ENCODE assay signal across 1 cellular context in the genomic region with DNA sequence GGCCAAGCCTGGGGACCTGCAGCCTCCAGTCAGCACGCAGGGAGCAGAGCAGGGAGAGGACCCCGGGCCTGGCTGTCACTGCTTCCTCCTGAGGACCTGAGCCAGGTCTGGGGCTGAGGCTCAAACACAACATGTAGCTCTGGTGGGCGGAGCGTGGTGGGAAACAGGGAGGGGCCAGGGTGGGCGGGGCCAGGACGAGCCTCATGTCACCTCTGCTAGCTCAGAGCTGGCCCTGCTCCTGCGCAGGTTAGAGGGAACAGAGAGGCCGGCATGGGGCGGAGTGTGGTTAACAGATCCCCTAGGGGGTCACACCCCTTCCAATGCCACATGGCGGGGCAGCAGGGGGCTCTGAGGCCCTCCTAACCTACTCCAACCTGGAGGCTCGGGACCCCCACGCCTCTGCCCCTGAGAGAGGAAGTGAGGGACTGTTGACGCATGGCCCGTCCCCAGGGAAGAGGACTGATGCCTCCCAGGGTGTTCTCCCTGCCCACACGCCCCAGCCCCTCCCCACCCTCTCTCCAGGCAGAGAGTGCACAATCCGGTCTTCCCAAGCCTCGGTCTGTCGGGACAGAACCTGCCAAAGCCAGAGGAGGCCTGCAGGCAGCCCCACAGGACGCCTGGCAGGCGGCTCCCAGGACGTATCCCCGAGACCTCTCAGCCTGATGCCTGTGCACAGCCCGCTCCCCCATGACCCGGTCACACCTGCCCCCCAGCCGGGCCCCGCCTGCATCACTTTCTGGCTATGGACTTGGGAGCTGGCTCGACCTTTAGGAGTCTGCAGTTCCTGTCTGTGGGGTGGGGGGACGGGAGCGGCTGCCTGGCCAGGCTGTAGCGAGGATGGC.
TF ChIP-seq lines count a peak whose summit lies in the region.

No MANE protein-coding gene starts in this region.

TF ChIP-seq in K562, 482 proteins besides CTCF, POLR2A, EP300 and RAD21 (continued from another document and continues in another):
- TF ChIP-seq, protein P1, sequence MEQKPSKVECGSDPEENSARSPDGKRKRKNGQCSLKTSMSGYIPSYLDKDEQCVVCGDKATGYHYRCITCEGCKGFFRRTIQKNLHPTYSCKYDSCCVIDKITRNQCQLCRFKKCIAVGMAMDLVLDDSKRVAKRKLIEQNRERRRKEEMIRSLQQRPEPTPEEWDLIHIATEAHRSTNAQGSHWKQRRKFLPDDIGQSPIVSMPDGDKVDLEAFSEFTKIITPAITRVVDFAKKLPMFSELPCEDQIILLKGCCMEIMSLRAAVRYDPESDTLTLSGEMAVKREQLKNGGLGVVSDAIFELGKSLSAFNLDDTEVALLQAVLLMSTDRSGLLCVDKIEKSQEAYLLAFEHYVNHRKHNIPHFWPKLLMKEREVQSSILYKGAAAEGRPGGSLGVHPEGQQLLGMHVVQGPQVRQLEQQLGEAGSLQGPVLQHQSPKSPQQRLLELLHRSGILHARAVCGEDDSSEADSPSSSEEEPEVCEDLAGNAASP (IDR thresholded peaks at IDR 0.05), result no peak
- TF ChIP-seq KLF10 (CRISPR knock-in tag; IDR thresholded peaks at IDR 0.05) (no peak), PYGO2 (tag; IDR thresholded peaks at IDR 0.05) (no peak), CCAR2 (IDR thresholded peaks at IDR 0.05; ENCODE audit: low read depth, low read length) (no peak), MYNN (IDR thresholded peaks at IDR 0.05) (no peak), MYNN (CRISPR knock-in tag; IDR thresholded peaks at IDR 0.05) (no peak), KLF16 (IDR thresholded peaks at IDR 0.05) (no peak), TAF7 (tag; IDR thresholded peaks at IDR 0.05) (no peak), ZFP30 (CRISPR knock-in tag; IDR thresholded peaks at IDR 0.05; ENCODE audit: borderline replicate concordance) (no peak), ZNF511 (CRISPR knock-in tag; IDR thresholded peaks at IDR 0.05) (0 out of 2 replicates have a peak, but pooled peaks have one; percentile 2), GATAD2B (IDR thresholded peaks at IDR 0.05; ENCODE audit: borderline replicate concordance) (no peak), ATF1 (CRISPR knock-in tag; IDR thresholded peaks at IDR 0.05) (no peak), ATF1 (tag; IDR thresholded peaks at IDR 0.05) (no peak), CREM (IDR thresholded peaks at IDR 0.05; ENCODE audit: low read depth) (no peak), POLR2G (IDR thresholded peaks at IDR 0.05; ENCODE audit: low read depth, low read length) (peak; percentile 77), KAT8 (IDR thresholded peaks at IDR 0.05; ENCODE audit: low read depth) (no peak), TEAD2 (tag; IDR thresholded peaks at IDR 0.05) (no peak), HDAC2 (IDR thresholded peaks at IDR 0.05) (peak; percentile 77), PTBP1 (IDR thresholded peaks at IDR 0.05; ENCODE audit: low read depth, low read length) (no peak), ZSCAN32 (CRISPR knock-in tag; IDR thresholded peaks at IDR 0.05) (no peak), ASH1L (IDR thresholded peaks at IDR 0.05; ENCODE audit: borderline replicate concordance, low read depth, partially characterized antibody) (no peak), BRCA1 (IDR thresholded peaks at IDR 0.05) (no peak), BRCA1 (CRISPR knock-in tag; IDR thresholded peaks at IDR 0.05) (no peak), ZNF3 (CRISPR knock-in tag; IDR thresholded peaks at IDR 0.05) (no peak), CEBPZ (IDR thresholded peaks at IDR 0.05; ENCODE audit: borderline replicate concordance, low read depth, low read length) (no peak), CBFA2T3 (IDR thresholded peaks at IDR 0.05) (no peak), ZNF12 (CRISPR knock-in tag; IDR thresholded peaks at IDR 0.05) (no peak; the same call in 1 of the 2 replicates), NONO (IDR thresholded peaks at IDR 0.05; ENCODE audit: low read depth in 2 of 2, low read length in 1 of 2) (no peak), ARID1B (IDR thresholded peaks at IDR 0.05) (no peak), NCOA2 (IDR thresholded peaks at IDR 0.05; ENCODE audit: partially characterized antibody in 2 of 2) (no peak), SOX6 (IDR thresholded peaks at IDR 0.05) (no peak), EGR1 (conservative IDR thresholded peaks at IDR 0.05) (no peak), IRF2 (CRISPR knock-in tag; IDR thresholded peaks at IDR 0.05) (no peak), TRIM28 (IDR thresholded peaks at IDR 0.05) (no peak), EP400 (IDR thresholded peaks at IDR 0.05) (no peak), HIVEP1 (CRISPR knock-in tag; IDR thresholded peaks at IDR 0.05) (0 out of 2 replicates have a peak, but pooled peaks have one; percentile 7)
- TF ChIP-seq, protein P2, sequence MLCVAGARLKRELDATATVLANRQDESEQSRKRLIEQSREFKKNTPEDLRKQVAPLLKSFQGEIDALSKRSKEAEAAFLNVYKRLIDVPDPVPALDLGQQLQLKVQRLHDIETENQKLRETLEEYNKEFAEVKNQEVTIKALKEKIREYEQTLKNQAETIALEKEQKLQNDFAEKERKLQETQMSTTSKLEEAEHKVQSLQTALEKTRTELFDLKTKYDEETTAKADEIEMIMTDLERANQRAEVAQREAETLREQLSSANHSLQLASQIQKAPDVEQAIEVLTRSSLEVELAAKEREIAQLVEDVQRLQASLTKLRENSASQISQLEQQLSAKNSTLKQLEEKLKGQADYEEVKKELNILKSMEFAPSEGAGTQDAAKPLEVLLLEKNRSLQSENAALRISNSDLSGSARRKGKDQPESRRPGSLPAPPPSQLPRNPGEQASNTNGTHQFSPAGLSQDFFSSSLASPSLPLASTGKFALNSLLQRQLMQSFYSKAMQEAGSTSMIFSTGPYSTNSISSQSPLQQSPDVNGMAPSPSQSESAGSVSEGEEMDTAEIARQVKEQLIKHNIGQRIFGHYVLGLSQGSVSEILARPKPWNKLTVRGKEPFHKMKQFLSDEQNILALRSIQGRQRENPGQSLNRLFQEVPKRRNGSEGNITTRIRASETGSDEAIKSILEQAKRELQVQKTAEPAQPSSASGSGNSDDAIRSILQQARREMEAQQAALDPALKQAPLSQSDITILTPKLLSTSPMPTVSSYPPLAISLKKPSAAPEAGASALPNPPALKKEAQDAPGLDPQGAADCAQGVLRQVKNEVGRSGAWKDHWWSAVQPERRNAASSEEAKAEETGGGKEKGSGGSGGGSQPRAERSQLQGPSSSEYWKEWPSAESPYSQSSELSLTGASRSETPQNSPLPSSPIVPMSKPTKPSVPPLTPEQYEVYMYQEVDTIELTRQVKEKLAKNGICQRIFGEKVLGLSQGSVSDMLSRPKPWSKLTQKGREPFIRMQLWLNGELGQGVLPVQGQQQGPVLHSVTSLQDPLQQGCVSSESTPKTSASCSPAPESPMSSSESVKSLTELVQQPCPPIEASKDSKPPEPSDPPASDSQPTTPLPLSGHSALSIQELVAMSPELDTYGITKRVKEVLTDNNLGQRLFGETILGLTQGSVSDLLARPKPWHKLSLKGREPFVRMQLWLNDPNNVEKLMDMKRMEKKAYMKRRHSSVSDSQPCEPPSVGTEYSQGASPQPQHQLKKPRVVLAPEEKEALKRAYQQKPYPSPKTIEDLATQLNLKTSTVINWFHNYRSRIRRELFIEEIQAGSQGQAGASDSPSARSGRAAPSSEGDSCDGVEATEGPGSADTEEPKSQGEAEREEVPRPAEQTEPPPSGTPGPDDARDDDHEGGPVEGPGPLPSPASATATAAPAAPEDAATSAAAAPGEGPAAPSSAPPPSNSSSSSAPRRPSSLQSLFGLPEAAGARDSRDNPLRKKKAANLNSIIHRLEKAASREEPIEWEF (CRISPR knock-in tag; IDR thresholded peaks at IDR 0.05), result no peak
- TF ChIP-seq, protein P3, sequence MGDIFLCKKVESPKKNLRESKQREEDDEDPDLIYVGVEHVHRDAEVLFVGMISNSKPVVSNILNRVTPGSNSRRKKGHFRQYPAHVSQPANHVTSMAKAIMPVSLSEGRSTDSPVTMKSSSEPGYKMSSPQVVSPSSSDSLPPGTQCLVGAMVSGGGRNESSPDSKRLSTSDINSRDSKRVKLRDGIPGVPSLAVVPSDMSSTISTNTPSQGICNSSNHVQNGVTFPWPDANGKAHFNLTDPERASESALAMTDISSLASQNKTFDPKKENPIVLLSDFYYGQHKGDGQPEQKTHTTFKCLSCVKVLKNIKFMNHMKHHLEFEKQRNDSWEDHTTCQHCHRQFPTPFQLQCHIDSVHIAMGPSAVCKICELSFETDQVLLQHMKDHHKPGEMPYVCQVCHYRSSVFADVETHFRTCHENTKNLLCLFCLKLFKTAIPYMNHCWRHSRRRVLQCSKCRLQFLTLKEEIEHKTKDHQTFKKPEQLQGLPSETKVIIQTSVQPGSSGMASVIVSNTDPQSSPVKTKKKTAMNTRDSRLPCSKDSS (IDR thresholded peaks at IDR 0.05; ENCODE audit: low read depth, partially characterized antibody), result no peak
- TF ChIP-seq, protein P4, sequence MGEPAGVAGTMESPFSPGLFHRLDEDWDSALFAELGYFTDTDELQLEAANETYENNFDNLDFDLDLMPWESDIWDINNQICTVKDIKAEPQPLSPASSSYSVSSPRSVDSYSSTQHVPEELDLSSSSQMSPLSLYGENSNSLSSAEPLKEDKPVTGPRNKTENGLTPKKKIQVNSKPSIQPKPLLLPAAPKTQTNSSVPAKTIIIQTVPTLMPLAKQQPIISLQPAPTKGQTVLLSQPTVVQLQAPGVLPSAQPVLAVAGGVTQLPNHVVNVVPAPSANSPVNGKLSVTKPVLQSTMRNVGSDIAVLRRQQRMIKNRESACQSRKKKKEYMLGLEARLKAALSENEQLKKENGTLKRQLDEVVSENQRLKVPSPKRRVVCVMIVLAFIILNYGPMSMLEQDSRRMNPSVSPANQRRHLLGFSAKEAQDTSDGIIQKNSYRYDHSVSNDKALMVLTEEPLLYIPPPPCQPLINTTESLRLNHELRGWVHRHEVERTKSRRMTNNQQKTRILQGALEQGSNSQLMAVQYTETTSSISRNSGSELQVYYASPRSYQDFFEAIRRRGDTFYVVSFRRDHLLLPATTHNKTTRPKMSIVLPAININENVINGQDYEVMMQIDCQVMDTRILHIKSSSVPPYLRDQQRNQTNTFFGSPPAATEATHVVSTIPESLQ (CRISPR knock-in tag; IDR thresholded peaks at IDR 0.05), result no peak
- TF ChIP-seq, protein P5, sequence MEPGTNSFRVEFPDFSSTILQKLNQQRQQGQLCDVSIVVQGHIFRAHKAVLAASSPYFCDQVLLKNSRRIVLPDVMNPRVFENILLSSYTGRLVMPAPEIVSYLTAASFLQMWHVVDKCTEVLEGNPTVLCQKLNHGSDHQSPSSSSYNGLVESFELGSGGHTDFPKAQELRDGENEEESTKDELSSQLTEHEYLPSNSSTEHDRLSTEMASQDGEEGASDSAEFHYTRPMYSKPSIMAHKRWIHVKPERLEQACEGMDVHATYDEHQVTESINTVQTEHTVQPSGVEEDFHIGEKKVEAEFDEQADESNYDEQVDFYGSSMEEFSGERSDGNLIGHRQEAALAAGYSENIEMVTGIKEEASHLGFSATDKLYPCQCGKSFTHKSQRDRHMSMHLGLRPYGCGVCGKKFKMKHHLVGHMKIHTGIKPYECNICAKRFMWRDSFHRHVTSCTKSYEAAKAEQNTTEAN (CRISPR knock-in tag; IDR thresholded peaks at IDR 0.05), result no peak
- TF ChIP-seq, protein P6, sequence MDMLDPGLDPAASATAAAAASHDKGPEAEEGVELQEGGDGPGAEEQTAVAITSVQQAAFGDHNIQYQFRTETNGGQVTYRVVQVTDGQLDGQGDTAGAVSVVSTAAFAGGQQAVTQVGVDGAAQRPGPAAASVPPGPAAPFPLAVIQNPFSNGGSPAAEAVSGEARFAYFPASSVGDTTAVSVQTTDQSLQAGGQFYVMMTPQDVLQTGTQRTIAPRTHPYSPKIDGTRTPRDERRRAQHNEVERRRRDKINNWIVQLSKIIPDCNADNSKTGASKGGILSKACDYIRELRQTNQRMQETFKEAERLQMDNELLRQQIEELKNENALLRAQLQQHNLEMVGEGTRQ (CRISPR knock-in tag; IDR thresholded peaks at IDR 0.05), result no peak
- TF ChIP-seq, protein P7, sequence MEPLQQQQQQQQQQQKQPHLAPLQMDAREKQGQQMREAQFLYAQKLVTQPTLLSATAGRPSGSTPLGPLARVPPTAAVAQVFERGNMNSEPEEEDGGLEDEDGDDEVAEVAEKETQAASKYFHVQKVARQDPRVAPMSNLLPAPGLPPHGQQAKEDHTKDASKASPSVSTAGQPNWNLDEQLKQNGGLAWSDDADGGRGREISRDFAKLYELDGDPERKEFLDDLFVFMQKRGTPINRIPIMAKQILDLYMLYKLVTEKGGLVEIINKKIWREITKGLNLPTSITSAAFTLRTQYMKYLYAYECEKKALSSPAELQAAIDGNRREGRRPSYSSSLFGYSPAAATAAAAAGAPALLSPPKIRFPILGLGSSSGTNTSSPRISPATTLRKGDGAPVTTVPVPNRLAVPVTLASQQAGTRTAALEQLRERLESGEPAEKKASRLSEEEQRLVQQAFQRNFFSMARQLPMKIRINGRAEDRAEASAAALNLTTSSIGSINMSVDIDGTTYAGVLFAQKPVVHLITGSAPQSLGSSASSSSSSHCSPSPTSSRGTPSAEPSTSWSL (CRISPR knock-in tag; IDR thresholded peaks at IDR 0.05; ENCODE audit: borderline replicate concordance), result no peak
- TF ChIP-seq, protein P8, sequence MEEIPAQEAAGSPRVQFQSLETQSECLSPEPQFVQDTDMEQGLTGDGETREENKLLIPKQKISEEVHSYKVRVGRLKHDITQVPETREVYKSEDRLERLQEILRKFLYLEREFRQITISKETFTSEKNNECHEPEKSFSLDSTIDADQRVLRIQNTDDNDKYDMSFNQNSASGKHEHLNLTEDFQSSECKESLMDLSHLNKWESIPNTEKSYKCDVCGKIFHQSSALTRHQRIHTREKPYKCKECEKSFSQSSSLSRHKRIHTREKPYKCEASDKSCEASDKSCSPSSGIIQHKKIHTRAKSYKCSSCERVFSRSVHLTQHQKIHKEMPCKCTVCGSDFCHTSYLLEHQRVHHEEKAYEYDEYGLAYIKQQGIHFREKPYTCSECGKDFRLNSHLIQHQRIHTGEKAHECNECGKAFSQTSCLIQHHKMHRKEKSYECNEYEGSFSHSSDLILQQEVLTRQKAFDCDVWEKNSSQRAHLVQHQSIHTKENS (CRISPR knock-in tag; IDR thresholded peaks at IDR 0.05), result no peak
